ENCODE assay signal across 17 cellular contexts in the genomic region with DNA sequence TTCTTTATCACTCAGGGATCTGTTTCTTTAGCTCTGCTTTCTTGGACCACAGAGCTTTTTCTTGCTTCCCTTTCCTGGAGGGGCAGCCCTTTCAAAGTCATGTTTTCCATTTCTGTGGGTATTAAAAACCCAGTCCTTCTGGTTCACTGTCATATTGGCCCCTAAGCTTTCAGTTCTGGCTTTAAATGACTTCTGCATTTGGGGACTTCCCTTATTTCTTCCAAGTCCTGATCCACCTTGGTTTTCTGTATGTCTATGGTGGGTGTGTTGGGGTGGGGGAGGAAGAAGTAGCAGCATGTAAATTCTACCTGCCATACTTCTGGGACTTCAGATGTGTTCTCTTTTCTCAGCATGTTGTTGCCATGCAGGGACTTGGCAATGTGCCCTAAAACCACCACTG.
DNase-seq lines count a peak whose midpoint lies in the region; ATAC-seq lines count a peak whose summit lies in the region.
"Had no signal": no experiment of that assay in that cellular context is flagged by ENCODE, and none has a peak within 500 bp of the region (broad histone marks: within the 10 kb centered on the region; RNA-seq: fewer than 3 reads in every experiment).

No MANE protein-coding gene starts in this region.

- intact Hi-C loops in naive thymus-derived CD4-positive, alpha-beta T cell (cut with micrococcal nuclease), result no loop called here

- no peaks in the 10 kb centered on the region for H3K27me3 Mint-ChIP-seq in activated T-cell treated with anti-CD3 and anti-CD28 coated beads, Interleukin-2, amount 50 U/mL, for 72 hours (ENCODE audit: low read depth)
- H3K27me3 Mint-ChIP-seq in naive thymus-derived CD4-positive, alpha-beta T cell, result no peaks in the 10 kb centered on the region

- no peak overlapping the region for H3K4me3 ChIP-seq in naive thymus-derived CD4-positive, alpha-beta T cell (ENCODE audit: low read length)
- H3K4me3 ChIP-seq: ascending aorta, sigmoid colon, SK-N-MC, upper lobe of right lung had no signal

- no peak overlapping the region for H3K27ac ChIP-seq in naive thymus-derived CD4-positive, alpha-beta T cell (ENCODE audit: low read depth, low read length)
- H3K27ac ChIP-seq: ascending aorta, epithelial cell of prostate, sigmoid colon, SK-N-MC, upper lobe of right lung had no signal

- peaks cover 22% of the 10 kb centered on the region for H3K4me1 Mint-ChIP-seq in activated T-cell treated with anti-CD3 and anti-CD28 coated beads, Interleukin-2, amount 50 U/mL, for 72 hours (ENCODE audit: low read depth)
- peaks cover 11 to 24% (median 17%) of the 10 kb centered on the region in 7 donors for H3K4me1 Mint-ChIP-seq in naive thymus-derived CD4-positive, alpha-beta T cell
- H3K4me1 Mint-ChIP-seq: WTC11 had no signal

- POLR2A ChIA-PET in naive thymus-derived CD4-positive, alpha-beta T cell (lab: Charles Lee), result no interaction called here

- DNase-seq in activated T-cell treated with anti-CD3 and anti-CD28 coated beads, Interleukin-2, amount 50 U/mL, for 72 hours, result no peak
- no peak for DNase-seq in activated T-cell treated with anti-CD3 and anti-CD28 coated beads, Interleukin-2, amount 50 U/mL, for 48 hours
- peak; percentile 25 for DNase-seq in SKM-1 (lab: John Stamatoyannopoulos, UW; ENCODE audit: unreplicated experiment)
- DNase-seq in naive thymus-derived CD4-positive, alpha-beta T cell, result no peak
- no peak for DNase-seq in glomerular visceral epithelial cell (ENCODE audit: extremely low spot score)
- DNase-seq in NCI-H1694 treated with DMSO at 0.1 percent for 48 hours (lab: John Stamatoyannopoulos, UW), result no peak
- DNase-seq: NCI-H1105; NCI-H2227 treated with DMSO at 0.1 percent for 48 hours; sigmoid colon; stimulated activated CD4-positive, alpha-beta T cell treated with anti-CD3 and anti-CD28 coated beads, Interleukin-4, amount 100 ng/mL, for 1 hour; upper lobe of right lung had no signal

- no peaks in the 10 kb centered on the region for H3K4me1 ChIP-seq in naive thymus-derived CD4-positive, alpha-beta T cell (ENCODE audit: control insufficient read depth in 2 of 2, insufficient read depth in 2 of 2, low read length in 2 of 2)
- H3K4me1 ChIP-seq: ascending aorta, sigmoid colon, upper lobe of right lung had no signal

- H3K9me3 Mint-ChIP-seq in activated T-cell treated with anti-CD3 and anti-CD28 coated beads, Interleukin-2, amount 50 U/mL, for 72 hours, result no peaks in the 10 kb centered on the region
- H3K9me3 Mint-ChIP-seq in naive thymus-derived CD4-positive, alpha-beta T cell, result no peaks in the 10 kb centered on the region
- H3K9me3 Mint-ChIP-seq: WTC11 had no signal

- H3K9me3 ChIP-seq in naive thymus-derived CD4-positive, alpha-beta T cell (ENCODE audit: control insufficient read depth in 2 of 3, low read length in 3 of 3), result no peaks in the 10 kb centered on the region
- H3K9me3 ChIP-seq: ascending aorta, sigmoid colon, upper lobe of right lung had no signal

- peaks cover 0 to 74% (median 25%) of the 10 kb centered on the region in 3 experiments for H3K36me3 ChIP-seq in naive thymus-derived CD4-positive, alpha-beta T cell (ENCODE audit: control insufficient read depth in 2 of 3, insufficient read depth in 3 of 3, low read length in 3 of 3)

- CTCF ChIA-PET in naive thymus-derived CD4-positive, alpha-beta T cell (lab: Charles Lee), result no interaction called here

- peak overlapping the region; percentile 82 for H3K27ac Mint-ChIP-seq in activated T-cell treated with anti-CD3 and anti-CD28 coated beads, Interleukin-2, amount 50 U/mL, for 72 hours
- H3K27ac Mint-ChIP-seq in naive thymus-derived CD4-positive, alpha-beta T cell, result peak overlapping the region; percentile 15 to 79 (median 60)
- H3K27ac Mint-ChIP-seq: WTC11 had no signal

- peak; percentile 45 to 68 for ATAC-seq in activated T-cell treated with anti-CD3 and anti-CD28 coated beads, Interleukin-2, amount 50 U/mL, for 72 hours (replicated peaks in 1 of 2)
- ATAC-seq in HG02870 (IDR thresholded peaks at IDR 0.05; ENCODE audit: unreplicated experiment) (peak; percentile 78), HG02973 (IDR thresholded peaks at IDR 0.05; ENCODE audit: unreplicated experiment) (no peak)
- ATAC-seq in naive thymus-derived CD4-positive, alpha-beta T cell, result peak; percentile 37
- ATAC-seq: upper lobe of right lung, WTC11 had no signal

- peaks cover 5 to 9% of the 10 kb centered on the region in 2 donors for H3K36me3 Mint-ChIP-seq in activated T-cell treated with anti-CD3 and anti-CD28 coated beads, Interleukin-2, amount 50 U/mL, for 72 hours (ENCODE audit: insufficient read depth in 2 of 2)
- H3K36me3 Mint-ChIP-seq in naive thymus-derived CD4-positive, alpha-beta T cell, result peaks cover 37 to 81% (median 69%) of the 10 kb centered on the region in 5 donors

- H3K4me3 Mint-ChIP-seq in activated T-cell treated with anti-CD3 and anti-CD28 coated beads, Interleukin-2, amount 50 U/mL, for 72 hours, result no peak overlapping the region
- peak overlapping the region in 1 of 10 donors; percentile 0 for H3K4me3 Mint-ChIP-seq in naive thymus-derived CD4-positive, alpha-beta T cell
- H3K4me3 Mint-ChIP-seq: WTC11 had no signal

- no peaks in the 10 kb centered on the region for H3K27me3 ChIP-seq in naive thymus-derived CD4-positive, alpha-beta T cell (ENCODE audit: control insufficient read depth in 2 of 2, insufficient read depth in 2 of 2, low read length in 2 of 2)
- H3K27me3 ChIP-seq: ascending aorta, sigmoid colon, upper lobe of right lung had no signal
